ENCODE assay signal across 29 cellular contexts in the genomic region with DNA sequence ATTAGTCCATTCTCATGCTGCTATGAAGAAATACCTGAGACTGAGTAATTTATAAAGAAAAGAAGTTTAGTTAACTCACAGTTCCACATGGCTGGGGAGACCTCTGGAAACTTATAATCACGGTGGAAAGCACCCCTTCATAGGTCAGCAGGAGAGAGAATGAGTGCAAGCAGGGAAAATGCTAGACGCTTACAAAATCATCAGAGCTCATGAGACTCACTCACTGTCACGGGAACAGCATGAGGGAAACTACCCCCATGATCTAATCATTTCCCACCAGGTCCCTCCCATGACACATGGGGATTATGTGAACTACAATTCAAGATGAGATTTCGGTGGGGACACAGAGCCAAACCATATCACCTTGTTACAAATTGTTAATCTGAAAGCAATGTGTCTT. TPM values are rescaled to one million over a fixed set of nuclear protein-coding genes. Genes with fewer than 3 reads are reported as not detected.
A peak's percentile ranks its signal among the peaks of the same experiment; 100 is the strongest.
DNase-seq lines count a peak whose midpoint lies in the region; ATAC-seq lines count a peak whose summit lies in the region.
"Had no signal": no experiment of that assay in that cellular context is flagged by ENCODE, and none has a peak within 500 bp of the region (broad histone marks: within the 10 kb centered on the region; RNA-seq: fewer than 3 reads in every experiment).

No MANE protein-coding gene starts in this region.

- H3K36me3 Mint-ChIP-seq in stimulated activated effector memory CD8-positive, alpha-beta T cell treated with anti-CD3 and anti-CD28 coated beads, Interleukin-12 subunit alpha, Interleukin-12 subunit beta, amount 100 ng/mL, for 72 hours = no peaks in the 10 kb centered on the region
- no peaks in the 10 kb centered on the region for H3K36me3 Mint-ChIP-seq in T-cell
- H3K36me3 Mint-ChIP-seq: type B pancreatic cell had no signal

- DNase-seq in NCI-H82 (lab: John Stamatoyannopoulos, UW) (peak; percentile 15), NCI-H82 treated with DMSO at 0.1 percent for 48 hours (lab: John Stamatoyannopoulos, UW; ENCODE audit: unreplicated experiment) (no peak), CD1c-positive myeloid dendritic cell (ENCODE audit: extremely low spot score) (no peak), NCI-H748 (lab: John Stamatoyannopoulos, UW; ENCODE audit: unreplicated experiment) (no peak), T-cell (no peak)
- DNase-seq in stimulated activated effector memory CD8-positive, alpha-beta T cell treated with anti-CD3 and anti-CD28 coated beads, Interleukin-12 subunit alpha, Interleukin-12 subunit beta, amount 100 ng/mL, for 72 hours (ENCODE audit: low spot score in 2 of 2) = no peak
- DNase-seq: activated CD4-positive, alpha-beta T cell treated with anti-CD3 and anti-CD28 coated beads, Interleukin-2, amount 10 ng/mL, durations not matched to agents 24 days and 14 days; activated CD8-positive, alpha-beta memory T cell treated with anti-CD3 and anti-CD28 coated beads, Interleukin-2, amount 50 U/mL, for 48 hours; activated gamma-delta T cell; AML-193; amygdala; dermis blood vessel endothelial cell; DMS79 treated with DMSO at 0.1 percent for 48 hours; foreskin melanocyte; GM23248; hippocampal formation; islet precursor cell; NCI-H1930; ovary; right lobe of liver; stimulated activated CD4-positive, alpha-beta T cell treated with anti-CD3 and anti-CD28 coated beads, Interleukin-15, amount 100 ng/mL, for 24 hours had no signal

- CTCF ChIA-PET in T-cell (lab: Charles Lee) = no interaction called here

- no peak overlapping the region for H3K4me3 Mint-ChIP-seq in stimulated activated effector memory CD8-positive, alpha-beta T cell treated with anti-CD3 and anti-CD28 coated beads, Interleukin-12 subunit alpha, Interleukin-12 subunit beta, amount 100 ng/mL, for 72 hours
- no peak overlapping the region for H3K4me3 Mint-ChIP-seq in T-cell
- H3K4me3 Mint-ChIP-seq: activated CD4-positive, alpha-beta T cell treated with anti-CD3 and anti-CD28 coated beads, Interleukin-2, amount 10 ng/mL, durations not matched to agents 24 days and 14 days; stimulated activated naive CD8-positive, alpha-beta T cell treated with anti-CD3 and anti-CD28 coated beads, Interleukin-15, Interleukin-2, amounts not matched to agents 100 ng/mL and 50 ng/mL, for 24 hours; type B pancreatic cell had no signal

- no peak overlapping the region for H3K27ac Mint-ChIP-seq in stimulated activated effector memory CD8-positive, alpha-beta T cell treated with anti-CD3 and anti-CD28 coated beads, Interleukin-12 subunit alpha, Interleukin-12 subunit beta, amount 100 ng/mL, for 72 hours
- H3K27ac Mint-ChIP-seq in T-cell = no peak overlapping the region
- H3K27ac Mint-ChIP-seq: activated CD4-positive, alpha-beta T cell treated with anti-CD3 and anti-CD28 coated beads, Interleukin-2, amount 10 ng/mL, durations not matched to agents 24 days and 14 days; stimulated activated naive CD8-positive, alpha-beta T cell treated with anti-CD3 and anti-CD28 coated beads, Interleukin-15, Interleukin-2, amounts not matched to agents 100 ng/mL and 50 ng/mL, for 24 hours; type B pancreatic cell had no signal

- ATAC-seq in GM21737 (IDR thresholded peaks at IDR 0.05; ENCODE audit: unreplicated experiment) = peak; percentile 62
- ATAC-seq in HG03442 (IDR thresholded peaks at IDR 0.05; ENCODE audit: unreplicated experiment) = peak; percentile 59
- peak; percentile 54 for ATAC-seq in stimulated activated effector memory CD8-positive, alpha-beta T cell treated with anti-CD3 and anti-CD28 coated beads, Interleukin-12 subunit alpha, Interleukin-12 subunit beta, amount 100 ng/mL, for 72 hours
- ATAC-seq in T-cell (replicated peaks in 1 of 4) = no peak
- ATAC-seq: right lobe of liver had no signal

- H3K9me3 Mint-ChIP-seq in stimulated activated effector memory CD8-positive, alpha-beta T cell treated with anti-CD3 and anti-CD28 coated beads, Interleukin-12 subunit alpha, Interleukin-12 subunit beta, amount 100 ng/mL, for 72 hours = no peaks in the 10 kb centered on the region
- H3K9me3 Mint-ChIP-seq in T-cell = no peaks in the 10 kb centered on the region
- H3K9me3 Mint-ChIP-seq: activated CD4-positive, alpha-beta T cell treated with anti-CD3 and anti-CD28 coated beads, Interleukin-2, amount 10 ng/mL, durations not matched to agents 24 days and 14 days; stimulated activated naive CD8-positive, alpha-beta T cell treated with anti-CD3 and anti-CD28 coated beads, Interleukin-15, Interleukin-2, amounts not matched to agents 100 ng/mL and 50 ng/mL, for 24 hours; type B pancreatic cell had no signal

- no peaks in the 10 kb centered on the region for H3K4me1 Mint-ChIP-seq in stimulated activated effector memory CD8-positive, alpha-beta T cell treated with anti-CD3 and anti-CD28 coated beads, Interleukin-12 subunit alpha, Interleukin-12 subunit beta, amount 100 ng/mL, for 72 hours
- no peaks in the 10 kb centered on the region for H3K4me1 Mint-ChIP-seq in T-cell
- H3K4me1 Mint-ChIP-seq: activated CD4-positive, alpha-beta T cell treated with anti-CD3 and anti-CD28 coated beads, Interleukin-2, amount 10 ng/mL, durations not matched to agents 24 days and 14 days had no signal

- peaks cover 17 to 33% of the 10 kb centered on the region in 2 donors for H3K27me3 Mint-ChIP-seq in T-cell
- H3K27me3 Mint-ChIP-seq: type B pancreatic cell had no signal

- POLR2A ChIA-PET in T-cell (lab: Charles Lee) = no interaction called here

RNA-seq across cellular contexts. Expression of a gene that starts 15.8 kb away (rescaled TPM):
- not detected for total RNA-seq in T-cell
- total RNA-seq: activated CD4-positive, alpha-beta T cell treated with anti-CD3 and anti-CD28 coated beads, Interleukin-2, amount 10 ng/mL, durations not matched to agents 24 days and 14 days; cardiac muscle cell; dermis blood vessel endothelial cell; GM23248; lung; myocyte; NCI-H460; ovary; right lobe of liver had no signal

RNA-seq across cellular contexts. Expression of a gene that starts 22.8 kb away (rescaled TPM):
- not detected for total RNA-seq in T-cell
- total RNA-seq: activated CD4-positive, alpha-beta T cell treated with anti-CD3 and anti-CD28 coated beads, Interleukin-2, amount 10 ng/mL, durations not matched to agents 24 days and 14 days; cardiac muscle cell; dermis blood vessel endothelial cell; GM23248; lung; myocyte; NCI-H460; ovary; right lobe of liver had no signal

Comparison
In these comparisons a context has a peak if more than half of its experiments do, and no peak if none do; other contexts are left out.
1. ATAC-seq: peak in GM21737 (single experiment), HG03442 (single experiment) and stimulated activated effector memory CD8-positive, alpha-beta T cell treated with anti-CD3 and anti-CD28 coated beads, Interleukin-12 subunit alpha, Interleukin-12 subunit beta, amount 100 ng/mL, for 72 hours (single experiment); none in T-cell (0 of 4).